ENCODE assay signal across 17 cellular contexts in the genomic region with DNA sequence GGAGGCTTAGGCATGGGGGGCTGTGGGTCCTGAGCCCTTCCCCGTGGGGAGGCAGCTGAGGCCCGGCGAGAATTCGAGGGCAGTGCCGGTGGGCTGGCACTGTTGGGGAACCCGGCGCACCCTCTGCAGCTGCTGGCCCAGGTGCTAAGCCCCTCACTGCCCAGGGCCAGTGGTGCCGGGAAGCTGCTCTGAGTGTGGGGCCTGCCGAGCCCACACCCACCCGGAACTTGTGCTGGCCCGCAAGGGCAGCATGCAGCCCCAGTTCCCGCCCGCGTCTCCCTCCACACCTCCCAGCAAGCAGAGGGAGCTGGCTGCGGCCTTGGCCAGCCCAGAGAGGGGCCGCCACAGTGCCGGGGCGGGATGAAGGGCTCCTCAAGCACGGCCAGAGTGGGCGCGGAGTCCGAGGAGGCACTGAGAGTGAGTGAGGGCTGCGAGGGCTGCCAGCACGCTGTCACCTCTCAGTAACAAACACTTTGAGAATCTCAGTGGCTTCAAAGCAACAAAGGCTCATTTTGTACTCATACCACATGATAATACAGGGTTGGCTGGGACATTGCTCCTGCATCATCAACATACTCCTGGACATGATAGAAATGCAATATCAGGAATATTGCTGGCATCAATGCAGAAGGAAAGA.
DNase-seq lines count a peak whose midpoint lies in the region; ATAC-seq, FAIRE-seq and TF ChIP-seq lines count a peak whose summit lies in the region.
"Had no signal": no experiment of that assay in that cellular context is flagged by ENCODE, and none has a peak within 500 bp of the region (broad histone marks: within the 10 kb centered on the region; RNA-seq: fewer than 3 reads in every experiment).

No MANE protein-coding gene starts in this region.

- intact Hi-C loops in Right ventricle myocardium inferior (cut with DNase I) (no loop called here), cardiac septum (cut with DNase I) (no loop called here), left ventricle myocardium inferior (cut with micrococcal nuclease) (no loop called here), HepG2 (cut with micrococcal nuclease; ENCODE audit: unreplicated experiment) (no loop called here), right lobe of liver (cut with DNase I) (no loop called here)

- H3K9ac ChIP-seq in mesenchymal stem cell (ENCODE audit: low read length), result no peak overlapping the region
- H3K9ac ChIP-seq in SK-N-SH, result no peak overlapping the region
- no peak overlapping the region for H3K9ac ChIP-seq in HepG2 (ENCODE audit: insufficient read depth, low read depth, low read length)
- H3K9ac ChIP-seq: BLaER1 had no signal

- H3K36me3 ChIP-seq in left ventricle myocardium inferior (no peaks in the 10 kb centered on the region), mesenchymal stem cell (ENCODE audit: control insufficient read depth in 1 of 2, insufficient read depth in 2 of 2, low read depth in 1 of 2, low read length in 2 of 2) (peaks cover 0 to 6% of the 10 kb centered on the region in 2 experiments), SK-N-SH (replicated peaks in 1 of 2; ENCODE audit: control insufficient read depth in 1 of 2, insufficient read depth in 2 of 2, low read length in 1 of 2) (no peaks in the 10 kb centered on the region), HepG2 (replicated peaks in 1 of 2; ENCODE audit: control insufficient read depth in 1 of 2, insufficient read depth in 2 of 2, low read length in 2 of 2) (no peaks in the 10 kb centered on the region), right lobe of liver (no peaks in the 10 kb centered on the region)

- no peak for TF ChIP-seq CTCF in left ventricle myocardium inferior (IDR thresholded peaks at IDR 0.05; ENCODE audit: borderline replicate concordance)
- TF ChIP-seq CTCF in SK-N-SH (IDR thresholded peaks at IDR 0.05), result no peak
- no peak for TF ChIP-seq CTCF in HepG2 (CRISPR knock-in tag; IDR thresholded peaks at IDR 0.05)
- TF ChIP-seq CTCF in right lobe of liver (IDR thresholded peaks at IDR 0.05), result no peak

- FAIRE-seq in HepG2 (lab: Jason Lieb, UNC), result no peak
- FAIRE-seq: HTR-8/SVneo had no signal

- peak overlapping the region in 1 of 2 experiments; percentile 99 for H2BK12ac ChIP-seq in mesenchymal stem cell (ENCODE audit: low read length in 2 of 2)

- peak overlapping the region; percentile 8 for H4K91ac ChIP-seq in mesenchymal stem cell (ENCODE audit: low read length)

- peak overlapping the region; percentile 1 for H3K27ac ChIP-seq in left ventricle myocardium inferior (replicated peaks)
- H3K27ac ChIP-seq in mesenchymal stem cell (ENCODE audit: low read length, poor library complexity, severe bottlenecking), result no peak overlapping the region
- H3K27ac ChIP-seq in SK-N-SH (ENCODE audit: low read depth in 2 of 2, low read length in 1 of 2), result peak overlapping the region in 1 of 2 experiments; percentile 70; a peak in 2 of 4 replicates
- no peak overlapping the region for H3K27ac ChIP-seq in HepG2 (ENCODE audit: extremely low read length, insufficient read depth, low read length)
- no peak overlapping the region for H3K27ac ChIP-seq in right lobe of liver
- H3K27ac ChIP-seq: BLaER1 had no signal

- H3K9me3 ChIP-seq in left ventricle myocardium inferior (replicated peaks), result peaks cover under 1% of the 10 kb centered on the region
- H3K9me3 ChIP-seq in mesenchymal stem cell (ENCODE audit: control insufficient read depth, low read length), result peaks cover 1% of the 10 kb centered on the region
- no peaks in the 10 kb centered on the region for H3K9me3 ChIP-seq in SK-N-SH
- no peaks in the 10 kb centered on the region for H3K9me3 ChIP-seq in HepG2 (ENCODE audit: low read length)
- H3K9me3 ChIP-seq in right lobe of liver, result no peaks in the 10 kb centered on the region

- no peak overlapping the region for H2BK5ac ChIP-seq in mesenchymal stem cell (ENCODE audit: low read depth, low read length, poor library complexity, severe bottlenecking)

- H2AFZ ChIP-seq in mesenchymal stem cell (ENCODE audit: low read depth, low read length) (no peak overlapping the region), SK-N-SH (ENCODE audit: low read depth) (no peak overlapping the region), HepG2 (ENCODE audit: low read length) (no peak overlapping the region)
- H2AFZ ChIP-seq: GM23338 had no signal

- H3F3A ChIP-seq in SK-N-SH (replicated peaks; ENCODE audit: insufficient read depth), result no peaks in the 10 kb centered on the region

- no peaks in the 10 kb centered on the region for H3K9me2 ChIP-seq in SK-N-SH

- TF ChIP-seq POLR2A in HepG2 (IDR thresholded peaks at IDR 0.05; ENCODE audit: insufficient read depth in 1 of 2, low read depth in 2 of 2, low read length in 2 of 2) (no peak), right lobe of liver (IDR thresholded peaks at IDR 0.05) (no peak)

- 96% methylated on average over 22 of the region's 24 CpGs for WGBS in mesenchymal stem cell
- WGBS in SK-N-SH (ENCODE audit: low lambda C conversion rate), result 95% methylated on average over 12 of the region's 24 CpGs
- WGBS in HepG2 (ENCODE audit: low lambda C conversion rate), result 84% methylated on average over 7 of the region's 24 CpGs
- 90% methylated on average over 9 of the region's 24 CpGs for WGBS in right lobe of liver (ENCODE audit: insufficient coverage, low coverage, low lambda C conversion rate, missing lambda C conversion rate)

- CTCF ChIA-PET in SK-N-SH (lab: Yijun Ruan, JAX), result interaction anchor here (1.4 to 1.6 kb wide), 2 partner anchors 18 to 228 kb away, joined by 3 to 6 read pairs; no protein-coding TSS in a partner anchor
- CTCF ChIA-PET in HepG2 (lab: Yijun Ruan, JAX; ENCODE audit: low intra/inter-chr PET ratio, low total read pairs), result no interaction called here

- TF ChIP-seq RAD21 in SK-N-SH (IDR thresholded peaks at IDR 0.05; ENCODE audit: low read length) (no peak), HepG2 (CRISPR knock-in tag; IDR thresholded peaks at IDR 0.05) (no peak)

- H3K79me1 ChIP-seq in mesenchymal stem cell (replicated peaks; ENCODE audit: low read length, poor library complexity, severe bottlenecking), result no peaks in the 10 kb centered on the region

- H3K4me2 ChIP-seq in mesenchymal stem cell (ENCODE audit: low read length, poor library complexity, severe bottlenecking), result no peak overlapping the region
- H3K4me2 ChIP-seq in SK-N-SH, result no peak overlapping the region
- H3K4me2 ChIP-seq in HepG2 (ENCODE audit: low read depth, low read length), result no peak overlapping the region
- H3K4me2 ChIP-seq: BLaER1, GM23338 had no signal

- H3K27me3 ChIP-seq in left ventricle myocardium inferior (ENCODE audit: low read depth) (no peaks in the 10 kb centered on the region), mesenchymal stem cell (ENCODE audit: control insufficient read depth in 1 of 2, insufficient read depth in 1 of 2, low read length in 2 of 2) (no peaks in the 10 kb centered on the region), SK-N-SH (ENCODE audit: insufficient read depth) (no peaks in the 10 kb centered on the region), HepG2 (ENCODE audit: control insufficient read depth in 1 of 2, insufficient read depth in 2 of 2, low read length in 2 of 2) (no peaks in the 10 kb centered on the region), right lobe of liver (no peaks in the 10 kb centered on the region)
- H3K27me3 ChIP-seq: BLaER1 had no signal

- H2AK5ac ChIP-seq in mesenchymal stem cell (ENCODE audit: low read length, severe bottlenecking), result no peak overlapping the region

- H3K4me1 ChIP-seq in left ventricle myocardium inferior, result peaks cover 48% of the 10 kb centered on the region
- H3K4me1 ChIP-seq in mesenchymal stem cell (ENCODE audit: control insufficient read depth, insufficient read depth, low read depth, low read length), result peaks cover 8% of the 10 kb centered on the region
- peaks cover 0 to 21% of the 10 kb centered on the region in 2 experiments; a peak in 2 of 4 replicates for H3K4me1 ChIP-seq in SK-N-SH (ENCODE audit: control insufficient read depth in 1 of 2, insufficient read depth in 2 of 2, low read depth in 1 of 2, low read length in 1 of 2)
- H3K4me1 ChIP-seq in HepG2 (ENCODE audit: insufficient read depth, low read length), result peaks cover 31% of the 10 kb centered on the region
- no peaks in the 10 kb centered on the region for H3K4me1 ChIP-seq in right lobe of liver

- peak; percentile 75 for ATAC-seq in Right ventricle myocardium inferior
- ATAC-seq in HepG2, result no peak
- no peak for ATAC-seq in right lobe of liver
- ATAC-seq: GM23338, HCT116 had no signal

- in situ Hi-C loops in HepG2 (cut with HindIII; ENCODE audit: extremely low pct_ligation_motif_present, low pct_unique_long_range_greater_than_20kb), result loop anchor here (25.0 kb wide), 1 partner anchor 338 kb away; no protein-coding TSS in a partner anchor

- no peak overlapping the region for H2BK120ac ChIP-seq in mesenchymal stem cell (ENCODE audit: low read depth, low read length)

- H2BK15ac ChIP-seq in mesenchymal stem cell (ENCODE audit: low read depth, poor library complexity, severe bottlenecking), result peak overlapping the region; percentile 53

- peak; percentile 78 for DNase-seq in Right ventricle myocardium inferior (ENCODE audit: missing footprints)
- DNase-seq in cardiac septum (ENCODE audit: low spot score), result no peak
- no peak for DNase-seq in left ventricle myocardium inferior
- no peak for DNase-seq in mesenchymal stem cell
- no peak for DNase-seq in SK-N-SH
- DNase-seq in HepG2 (ENCODE audit: low spot score), result no peak
- DNase-seq in right lobe of liver, result no peak
- DNase-seq: 8988T; CD4-positive, alpha-beta memory T cell; DMS79 treated with DMSO at 0.1 percent for 48 hours; GF-D8; H7; HFFc6 had no signal

- H4K8ac ChIP-seq in mesenchymal stem cell (ENCODE audit: low read length), result no peak overlapping the region

- H3K18ac ChIP-seq in mesenchymal stem cell (ENCODE audit: low read depth in 1 of 2, low read length in 2 of 2), result peak overlapping the region; percentile 11 to 88

- no peak for TF ChIP-seq EP300 in SK-N-SH (IDR thresholded peaks at IDR 0.05; ENCODE audit: borderline replicate concordance in 1 of 2, low read depth in 1 of 2, low read length in 1 of 2)
- no peak for TF ChIP-seq EP300 in HepG2 (IDR thresholded peaks at IDR 0.05; ENCODE audit: low read depth in 2 of 2, low read length in 2 of 2)
- TF ChIP-seq EP300 in HepG2 (CRISPR knock-in tag; IDR thresholded peaks at IDR 0.05; ENCODE audit: borderline replicate concordance), result no peak

- no TSS peak for BruUV-seq in HepG2 (replicated peaks; lab: Mats Ljungman, UMichigan)

- H3K4me3 ChIP-seq in left ventricle myocardium inferior, result no peak overlapping the region
- no peak overlapping the region for H3K4me3 ChIP-seq in mesenchymal stem cell (ENCODE audit: insufficient read depth in 1 of 2, low read depth in 1 of 2, low read length in 2 of 2)
- H3K4me3 ChIP-seq in SK-N-SH (ENCODE audit: low read depth in 2 of 2, low read length in 1 of 2), result no peak overlapping the region
- no peak overlapping the region for H3K4me3 ChIP-seq in HepG2 (replicated peaks in 1 of 3; ENCODE audit: insufficient read depth in 1 of 3, low read depth in 2 of 3, low read length in 3 of 3)
- no peak overlapping the region for H3K4me3 ChIP-seq in right lobe of liver
- H3K4me3 ChIP-seq: BLaER1, GM23338 had no signal

- no peaks in the 10 kb centered on the region for H3K79me2 ChIP-seq in SK-N-SH (ENCODE audit: insufficient read depth)
- no peaks in the 10 kb centered on the region for H3K79me2 ChIP-seq in HepG2 (ENCODE audit: insufficient read depth, low read length)

- H3K4ac ChIP-seq in mesenchymal stem cell (ENCODE audit: low read depth in 1 of 2, low read length in 2 of 2), result peak overlapping the region in 1 of 2 experiments; percentile 82

- H4K20me1 ChIP-seq in SK-N-SH (ENCODE audit: insufficient read depth), result no peaks in the 10 kb centered on the region
- H4K20me1 ChIP-seq in HepG2 (ENCODE audit: insufficient read depth, low read length), result no peaks in the 10 kb centered on the region
- H4K20me1 ChIP-seq: BLaER1 had no signal

- H3K14ac ChIP-seq in mesenchymal stem cell (ENCODE audit: low read length in 2 of 2), result peak overlapping the region in 1 of 2 experiments; percentile 96

- POLR2A ChIA-PET in SK-N-SH (lab: Yijun Ruan, JAX), result no interaction called here
- POLR2A ChIA-PET in HepG2 (lab: Yijun Ruan, JAX), result no interaction called here

- peak overlapping the region in 1 of 2 experiments; percentile 85 for H3K23ac ChIP-seq in mesenchymal stem cell (ENCODE audit: low read length in 2 of 2)
